17 cellular contexts compared by ENCODE assay signal in the genomic region with DNA sequence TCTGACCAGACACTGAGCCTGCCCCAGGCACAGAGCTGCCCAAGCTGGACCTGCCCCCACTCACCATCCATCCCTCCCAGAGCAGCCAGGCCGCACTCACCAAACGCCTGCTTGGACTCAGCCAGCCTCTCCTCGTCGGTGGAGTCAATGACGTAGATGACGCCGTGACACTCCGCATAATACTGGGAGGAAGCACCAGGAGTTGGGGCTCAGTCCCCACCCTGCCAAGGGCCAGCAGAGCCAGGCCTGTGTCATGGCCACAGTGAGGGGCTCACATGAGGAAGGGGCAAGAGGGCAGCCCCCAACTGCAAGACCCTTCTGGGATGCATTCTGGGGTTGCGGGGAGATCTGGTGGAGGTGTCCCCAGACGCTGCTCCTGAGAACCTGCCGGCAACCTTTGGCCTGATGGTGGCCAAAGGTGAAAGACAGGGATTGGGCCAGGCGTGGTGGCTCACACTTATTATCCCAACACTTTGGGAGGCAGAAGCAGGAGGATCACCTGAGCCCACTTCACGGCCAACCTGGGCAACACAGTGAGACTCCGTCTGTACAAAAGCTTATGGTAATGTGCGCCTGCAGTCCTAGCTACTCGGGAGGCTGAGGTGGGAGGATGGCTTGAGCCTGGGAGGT. TPM values are rescaled to one million over a fixed set of nuclear protein-coding genes. Genes with fewer than 3 reads are reported as not detected.
DNase-seq lines count a peak whose midpoint lies in the region; ATAC-seq and TF ChIP-seq lines count a peak whose summit lies in the region.
"Had no signal": no experiment of that assay in that cellular context is flagged by ENCODE, and none has a peak within 500 bp of the region (broad histone marks: within the 10 kb centered on the region; RNA-seq: fewer than 3 reads in every experiment).

No MANE protein-coding gene starts in this region.

- no peak for TF ChIP-seq CTCF in chondrocyte (IDR thresholded peaks at IDR 0.05)
- no peak for TF ChIP-seq CTCF in spleen (IDR thresholded peaks at IDR 0.05 in 8 of 11, conservative IDR thresholded peaks at IDR 0.05 in 3 of 11)

- H3K36me3 ChIP-seq in spleen: peaks cover 0 to 87% (median 40%) of the 10 kb centered on the region in 6 donors

- no peaks in the 10 kb centered on the region for H3K27me3 Mint-ChIP-seq in chondrocyte (ENCODE audit: low read depth)
- no peaks in the 10 kb centered on the region for H3K27me3 Mint-ChIP-seq in stimulated activated memory B cell treated with anti-CD40 and anti-IgM and Interleukin-4, amounts not matched to agents 10 μg/mL and 1 μg/mL and 100 μg/mL, for 72 hours
- H3K27me3 Mint-ChIP-seq: activated CD4-positive, alpha-beta T cell treated with anti-CD3 and anti-CD28 coated beads, Interleukin-2, amount 10 ng/mL, durations not matched to agents 24 days and 14 days; natural killer cell treated with Interleukin-12 subunit alpha and Interleukin-12 subunit beta and Interleukin-15 and Interleukin-18, amount 100 ng/mL, for 72 hours had no signal

- H3K4me3 Mint-ChIP-seq in chondrocyte (ENCODE audit: unreplicated experiment): no peak overlapping the region
- H3K4me3 Mint-ChIP-seq in stimulated activated memory B cell treated with anti-CD40 and anti-IgM and Interleukin-4, amounts not matched to agents 10 μg/mL and 1 μg/mL and 100 μg/mL, for 72 hours: no peak overlapping the region
- H3K4me3 Mint-ChIP-seq: activated CD4-positive, alpha-beta T cell treated with anti-CD3 and anti-CD28 coated beads, Interleukin-2, amount 10 ng/mL, durations not matched to agents 24 days and 14 days; natural killer cell treated with Interleukin-12 subunit alpha and Interleukin-12 subunit beta and Interleukin-15 and Interleukin-18, amount 100 ng/mL, for 72 hours had no signal

- no peak for DNase-seq in activated naive CD4-positive, alpha-beta T cell treated with anti-CD3 and anti-CD28 coated beads, Interleukin-2, amount 50 U/mL, for 72 hours (ENCODE audit: low spot score in 2 of 2)
- DNase-seq in activated naive CD4-positive, alpha-beta T cell treated with Interleukin-2 at 50 U/mL for 16 hours: no peak
- DNase-seq in HK-2 (ENCODE audit: unreplicated experiment) (peak; percentile 6), chondrocyte (ENCODE audit: low spot score) (peak; percentile 74), spleen (peak; percentile 56), COLO668 (lab: John Stamatoyannopoulos, UW; ENCODE audit: unreplicated experiment) (no peak)
- DNase-seq in activated CD4-positive, alpha-beta T cell treated with anti-CD3 and anti-CD28 coated beads, Interleukin-2, amount 50 U/mL, for 48 hours: no peak
- DNase-seq: activated CD4-positive, alpha-beta T cell treated with anti-CD3 and anti-CD28 coated beads, Interleukin-2, amount 10 ng/mL, durations not matched to agents 24 days and 14 days; cortex of kidney; erythroblast; mammary epithelial cell; NCI-H1417; NCI-H2227 treated with DMSO at 0.1 percent for 48 hours; RPMI8226 had no signal

- H3K27ac Mint-ChIP-seq in activated naive CD4-positive, alpha-beta T cell treated with anti-CD3 and anti-CD28 coated beads, Interleukin-2, amount 50 U/mL, for 72 hours: peak overlapping the region; percentile 54 to 94
- H3K27ac Mint-ChIP-seq in chondrocyte (ENCODE audit: unreplicated experiment): no peak overlapping the region
- no peak overlapping the region for H3K27ac Mint-ChIP-seq in stimulated activated memory B cell treated with anti-CD40 and anti-IgM and Interleukin-4, amounts not matched to agents 10 μg/mL and 1 μg/mL and 100 μg/mL, for 72 hours
- H3K27ac Mint-ChIP-seq: activated CD4-positive, alpha-beta T cell treated with anti-CD3 and anti-CD28 coated beads, Interleukin-2, amount 10 ng/mL, durations not matched to agents 24 days and 14 days; natural killer cell treated with Interleukin-12 subunit alpha and Interleukin-12 subunit beta and Interleukin-15 and Interleukin-18, amount 100 ng/mL, for 72 hours had no signal

- H3K9me3 Mint-ChIP-seq in activated naive CD4-positive, alpha-beta T cell treated with anti-CD3 and anti-CD28 coated beads, Interleukin-2, amount 50 U/mL, for 72 hours: no peaks in the 10 kb centered on the region
- H3K9me3 Mint-ChIP-seq in chondrocyte (ENCODE audit: low read depth): no peaks in the 10 kb centered on the region
- H3K9me3 Mint-ChIP-seq in stimulated activated memory B cell treated with anti-CD40 and anti-IgM and Interleukin-4, amounts not matched to agents 10 μg/mL and 1 μg/mL and 100 μg/mL, for 72 hours: no peaks in the 10 kb centered on the region
- H3K9me3 Mint-ChIP-seq: activated CD4-positive, alpha-beta T cell treated with anti-CD3 and anti-CD28 coated beads, Interleukin-2, amount 10 ng/mL, durations not matched to agents 24 days and 14 days; natural killer cell treated with Interleukin-12 subunit alpha and Interleukin-12 subunit beta and Interleukin-15 and Interleukin-18, amount 100 ng/mL, for 72 hours had no signal

- no peaks in the 10 kb centered on the region for H3K27me3 ChIP-seq in spleen (replicated peaks in 1 of 7)

- peaks cover 29 to 94% (median 68%) of the 10 kb centered on the region in 6 donors for H3K4me1 ChIP-seq in spleen

- 91 to 96% (median 94%) methylated on average over 14 to 16 of the region's 16 CpGs for WGBS in spleen, 5 donors

- no peak overlapping the region for H3K4me3 ChIP-seq in spleen

- H3K36me3 Mint-ChIP-seq in activated naive CD4-positive, alpha-beta T cell treated with anti-CD3 and anti-CD28 coated beads, Interleukin-2, amount 50 U/mL, for 72 hours: peaks cover 7 to 9% of the 10 kb centered on the region in 2 donors
- H3K36me3 Mint-ChIP-seq in chondrocyte (ENCODE audit: low read depth): peaks cover 6% of the 10 kb centered on the region
- H3K36me3 Mint-ChIP-seq in stimulated activated memory B cell treated with anti-CD40 and anti-IgM and Interleukin-4, amounts not matched to agents 10 μg/mL and 1 μg/mL and 100 μg/mL, for 72 hours: peaks cover 8% of the 10 kb centered on the region
- H3K36me3 Mint-ChIP-seq: natural killer cell treated with Interleukin-12 subunit alpha and Interleukin-12 subunit beta and Interleukin-15 and Interleukin-18, amount 100 ng/mL, for 72 hours had no signal

- H3K9me3 ChIP-seq in spleen: no peaks in the 10 kb centered on the region

- TF ChIP-seq POLR2A in spleen (IDR thresholded peaks at IDR 0.05): no peak

- peaks cover 39% of the 10 kb centered on the region for H3K4me1 Mint-ChIP-seq in chondrocyte (ENCODE audit: low read depth)
- peaks cover 59% of the 10 kb centered on the region for H3K4me1 Mint-ChIP-seq in stimulated activated memory B cell treated with anti-CD40 and anti-IgM and Interleukin-4, amounts not matched to agents 10 μg/mL and 1 μg/mL and 100 μg/mL, for 72 hours

- intact Hi-C loops in spleen (cut with DNase I; ENCODE audit: low total_unique reads): loop anchor here (10.0 kb wide), 1 partner anchor 163 kb away; a partner anchor contains a TSS

- peak overlapping the region in 3 of 8 donors; percentile 39 to 77 (median 71) for H3K27ac ChIP-seq in spleen
- H3K27ac ChIP-seq: KMS-11 had no signal

- no peak for ATAC-seq in activated naive CD4-positive, alpha-beta T cell treated with anti-CD3 and anti-CD28 coated beads, Interleukin-2, amount 50 U/mL, for 72 hours
- ATAC-seq in stimulated activated memory B cell treated with anti-CD40 and anti-IgM and Interleukin-4, amounts not matched to agents 10 μg/mL and 1 μg/mL and 100 μg/mL, for 72 hours: no peak
- ATAC-seq: natural killer cell treated with Interleukin-12 subunit alpha and Interleukin-12 subunit beta and Interleukin-15 and Interleukin-18, amount 100 ng/mL, for 72 hours had no signal

RNA-seq across cellular contexts. Expression of a gene that starts 5.6 kb away (rescaled TPM):
- 10 to 100 TPM; 36.1 to 53.4 TPM for total RNA-seq in activated naive CD4-positive, alpha-beta T cell treated with anti-CD3 and anti-CD28 coated beads, Interleukin-2, amount 50 U/mL, for 72 hours
- total RNA-seq in chondrocyte (37.8 to 47.4 TPM (median 39.8 TPM) in 3 replicates), spleen (10 to 100 TPM; 36.7 to 84.2 (median 60.8) TPM)
- polyA plus RNA-seq in spleen: 100 to 1,000 TPM in 1 of 3 donors, 10 to 100 TPM in 2; 64.5 to 118 (median 83.8) TPM

RNA-seq across cellular contexts. Expression of a gene that starts 5.7 kb away (rescaled TPM):
- total RNA-seq in activated naive CD4-positive, alpha-beta T cell treated with anti-CD3 and anti-CD28 coated beads, Interleukin-2, amount 50 U/mL, for 72 hours: 10 to 100 TPM; 12.5 to 24.0 TPM
- total RNA-seq in chondrocyte (19.2 to 25.6 TPM (median 20.6 TPM) in 3 replicates), spleen (10 to 100 TPM; 23.6 to 45.7 (median 38.1) TPM)
- polyA plus RNA-seq in spleen: 10 to 100 TPM; 27.6 to 72.8 (median 50.0) TPM

RNA-seq across cellular contexts. Expression of a gene that starts 5.7 kb away (rescaled TPM):
- not detected for total RNA-seq in activated naive CD4-positive, alpha-beta T cell treated with anti-CD3 and anti-CD28 coated beads, Interleukin-2, amount 50 U/mL, for 72 hours
- total RNA-seq in chondrocyte (0.79 to 0.99 TPM in 2 of 3 replicates, not detected in the other), spleen (100 to 1,000 TPM in 1 of 7 donors, 10 to 100 TPM in 5, 1 to 10 TPM in 1; 8.9 to 104 (median 41.0) TPM)
- polyA plus RNA-seq in spleen: 10 to 100 TPM; 12.3 to 28.1 (median 23.8) TPM
- total RNA-seq: activated CD4-positive, alpha-beta T cell treated with anti-CD3 and anti-CD28 coated beads, Interleukin-2, amount 10 ng/mL, durations not matched to agents 24 days and 14 days; natural killer cell treated with Interleukin-12 subunit alpha and Interleukin-12 subunit beta and Interleukin-15 and Interleukin-18, amount 100 ng/mL, for 72 hours had no signal

RNA-seq across cellular contexts. Expression of a gene that starts 34.3 kb away (rescaled TPM):
- 10 to 100 TPM in 1 of 2 donors, 1 to 10 TPM in 1; 6.3 to 18.2 TPM for total RNA-seq in activated naive CD4-positive, alpha-beta T cell treated with anti-CD3 and anti-CD28 coated beads, Interleukin-2, amount 50 U/mL, for 72 hours
- 6.8 to 9.7 TPM (median 7.1 TPM) in 3 replicates for total RNA-seq in chondrocyte
- 10 to 100 TPM; 24.0 to 93.4 (median 39.0) TPM for total RNA-seq in spleen
- 10 to 100 TPM; 56.2 to 96.6 (median 80.4) TPM for polyA plus RNA-seq in spleen

RNA-seq across cellular contexts. Expression of a gene that starts 37.4 kb away (rescaled TPM):
- 10 to 100 TPM; 24.7 to 37.2 TPM for total RNA-seq in activated naive CD4-positive, alpha-beta T cell treated with anti-CD3 and anti-CD28 coated beads, Interleukin-2, amount 50 U/mL, for 72 hours
- 90.7 to 105 TPM (median 101 TPM) in 3 replicates for total RNA-seq in chondrocyte
- total RNA-seq in spleen: 100 to 1,000 TPM in 1 of 7 donors, 10 to 100 TPM in 6; 39.9 to 107 (median 64.8) TPM
- polyA plus RNA-seq in spleen: 10 to 100 TPM; 27.5 to 44.0 (median 34.3) TPM

Comparison
In these comparisons a context has a peak if more than half of its experiments do, and no peak if none do; other contexts are left out.
1. DNase-seq: peak in HK-2 (single experiment), chondrocyte (single experiment) and spleen (single experiment); none in activated naive CD4-positive, alpha-beta T cell treated with anti-CD3 and anti-CD28 coated beads, Interleukin-2, amount 50 U/mL, for 72 hours (0 of 2), activated naive CD4-positive, alpha-beta T cell treated with Interleukin-2 at 50 U/mL for 16 hours (single experiment), COLO668 (single experiment) and activated CD4-positive, alpha-beta T cell treated with anti-CD3 and anti-CD28 coated beads, Interleukin-2, amount 50 U/mL, for 48 hours (0 of 2).
2. H3K27ac Mint-ChIP-seq: peak in activated naive CD4-positive, alpha-beta T cell treated with anti-CD3 and anti-CD28 coated beads, Interleukin-2, amount 50 U/mL, for 72 hours (2 of 2); none in chondrocyte (single experiment) and stimulated activated memory B cell treated with anti-CD40 and anti-IgM and Interleukin-4, amounts not matched to agents 10 μg/mL and 1 μg/mL and 100 μg/mL, for 72 hours (single experiment).